In the genomic region with DNA sequence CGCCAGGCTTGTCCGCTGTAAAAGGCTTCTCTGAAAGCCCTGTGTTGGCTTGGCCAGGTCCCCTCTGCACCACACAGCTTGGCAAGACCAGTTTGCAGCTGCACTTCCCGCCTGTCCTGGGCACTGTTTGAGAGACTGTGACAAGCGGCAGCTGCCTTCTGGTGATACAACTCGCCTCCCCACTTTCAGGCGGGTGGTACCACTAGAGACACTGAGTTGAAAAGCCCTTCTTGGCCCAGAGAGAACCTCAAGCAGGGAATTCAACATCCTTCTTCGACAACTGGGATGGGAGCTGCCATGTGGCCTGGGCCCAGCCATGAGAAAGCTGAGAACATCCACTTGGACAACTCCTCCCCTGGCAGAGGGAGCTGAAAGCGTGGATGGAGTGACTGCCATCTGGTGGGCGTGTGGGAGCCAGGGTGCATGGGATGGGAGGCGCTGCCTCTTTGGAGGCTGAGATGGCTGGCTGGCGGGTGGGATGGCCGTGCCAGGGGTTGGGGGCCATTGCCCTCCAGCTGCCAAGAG, we compare ENCODE assay signal across 10 cellular contexts.
A peak's percentile ranks its signal among the peaks of the same experiment; 100 is the strongest.
DNase-seq lines count a peak whose midpoint lies in the region; ATAC-seq and TF ChIP-seq lines count a peak whose summit lies in the region.
"Had no signal": no experiment of that assay in that cellular context is flagged by ENCODE, and none has a peak within 500 bp of the region (broad histone marks: within the 10 kb centered on the region; RNA-seq: fewer than 3 reads in every experiment).

No MANE protein-coding gene starts in this region.

- peak overlapping the region; percentile 73 for H3K27ac Mint-ChIP-seq in stimulated activated naive B cell treated with anti-CD40 and anti-IgM and Interleukin-4, amounts not matched to agents 10 μg/mL and 1 μg/mL and 100 μg/mL, for 72 hours

- H3K4me1 Mint-ChIP-seq in stimulated activated naive B cell treated with anti-CD40 and anti-IgM and Interleukin-4, amounts not matched to agents 10 μg/mL and 1 μg/mL and 100 μg/mL, for 72 hours: peaks cover 22 to 33% of the 10 kb centered on the region in 2 donors

- DNase-seq in right cardiac atrium (peak in 2 of 3 donors; percentile 43 to 59), heart left ventricle (no peak), NCI-H1436 (lab: John Stamatoyannopoulos, UW) (peak; percentile 31), choroid plexus epithelial cell (ENCODE audit: low read depth) (peak; percentile 14), NCI-H2196 treated with DMSO at 0.1 percent for 48 hours (lab: John Stamatoyannopoulos, UW; ENCODE audit: unreplicated experiment) (no peak)
- DNase-seq in stimulated activated naive B cell treated with anti-CD40 and anti-IgM and Interleukin-4, amounts not matched to agents 10 μg/mL and 1 μg/mL and 100 μg/mL, for 72 hours: no peak
- DNase-seq: activated CD8-positive, alpha-beta memory T cell treated with anti-CD3 and anti-CD28 coated beads for 24 hours had no signal

- H3K36me3 ChIP-seq in heart left ventricle: no peaks in the 10 kb centered on the region
- H3K36me3 ChIP-seq: suprapubic skin had no signal

- H3K27me3 ChIP-seq in right cardiac atrium (ENCODE audit: control insufficient read depth, insufficient read depth) (no peaks in the 10 kb centered on the region), heart left ventricle (no peaks in the 10 kb centered on the region)
- H3K27me3 ChIP-seq: suprapubic skin had no signal

- no peaks in the 10 kb centered on the region for H3K27me3 Mint-ChIP-seq in stimulated activated naive B cell treated with anti-CD40 and anti-IgM and Interleukin-4, amounts not matched to agents 10 μg/mL and 1 μg/mL and 100 μg/mL, for 72 hours

- no peak overlapping the region for H3K4me3 Mint-ChIP-seq in stimulated activated naive B cell treated with anti-CD40 and anti-IgM and Interleukin-4, amounts not matched to agents 10 μg/mL and 1 μg/mL and 100 μg/mL, for 72 hours

- H3K4me1 ChIP-seq in right cardiac atrium (ENCODE audit: control insufficient read depth, insufficient read depth, low read length) (peaks cover 7% of the 10 kb centered on the region), heart left ventricle (peaks cover 0 to 14% (median 3%) of the 10 kb centered on the region in 12 donors)
- H3K4me1 ChIP-seq: suprapubic skin had no signal

- H3K36me3 Mint-ChIP-seq in stimulated activated naive B cell treated with anti-CD40 and anti-IgM and Interleukin-4, amounts not matched to agents 10 μg/mL and 1 μg/mL and 100 μg/mL, for 72 hours: peaks cover 19 to 25% of the 10 kb centered on the region in 2 donors

- no peaks in the 10 kb centered on the region for H3K9me3 ChIP-seq in right cardiac atrium (ENCODE audit: control insufficient read depth, low read length)
- H3K9me3 ChIP-seq in heart left ventricle: no peaks in the 10 kb centered on the region
- H3K9me3 ChIP-seq: suprapubic skin had no signal

- TF ChIP-seq CTCF in heart left ventricle (IDR thresholded peaks at IDR 0.05): no peak
- peak; percentile 47 for TF ChIP-seq CTCF in choroid plexus epithelial cell (conservative IDR thresholded peaks at IDR 0.05; ENCODE audit: low read depth, low read length)

- no peak for TF ChIP-seq POLR2A in heart left ventricle (IDR thresholded peaks at IDR 0.05)

- ATAC-seq in right cardiac atrium (no peak), heart left ventricle (no peak), HG02970 (IDR thresholded peaks at IDR 0.05; ENCODE audit: low FRiP score, unreplicated experiment) (no peak), HG02571 (IDR thresholded peaks at IDR 0.05; ENCODE audit: unreplicated experiment) (no peak)
- no peak for ATAC-seq in stimulated activated naive B cell treated with anti-CD40 and anti-IgM and Interleukin-4, amounts not matched to agents 10 μg/mL and 1 μg/mL and 100 μg/mL, for 72 hours (replicated peaks)

- H3K9me3 Mint-ChIP-seq in stimulated activated naive B cell treated with anti-CD40 and anti-IgM and Interleukin-4, amounts not matched to agents 10 μg/mL and 1 μg/mL and 100 μg/mL, for 72 hours: no peaks in the 10 kb centered on the region

- 87% methylated on average over 12 of the region's 12 CpGs for WGBS in right cardiac atrium
- WGBS in heart left ventricle, 4 donors: 89 to 96% (median 94%) methylated on average over 12 of the region's 12 CpGs

- no peak overlapping the region for H3K4me3 ChIP-seq in right cardiac atrium (ENCODE audit: low read length)
- H3K4me3 ChIP-seq in heart left ventricle: no peak overlapping the region
- H3K4me3 ChIP-seq in choroid plexus epithelial cell (ENCODE audit: low read depth, low read length): no peak overlapping the region
- H3K4me3 ChIP-seq: suprapubic skin had no signal

- intact Hi-C loops in right cardiac atrium (cut with DNase I) (no loop called here), heart left ventricle (cut with DNase I) (no loop called here)

- H3K27ac ChIP-seq in right cardiac atrium (ENCODE audit: low read length): no peak overlapping the region
- no peak overlapping the region for H3K27ac ChIP-seq in heart left ventricle
- H3K27ac ChIP-seq: suprapubic skin had no signal

Comparison
In these comparisons a context has a peak if more than half of its experiments do, and no peak if none do; other contexts are left out.
1. DNase-seq: peak in right cardiac atrium (2 of 3), NCI-H1436 (single experiment) and choroid plexus epithelial cell (single experiment); none in heart left ventricle (0 of 5), stimulated activated naive B cell treated with anti-CD40 and anti-IgM and Interleukin-4, amounts not matched to agents 10 μg/mL and 1 μg/mL and 100 μg/mL, for 72 hours (single experiment) and NCI-H2196 treated with DMSO at 0.1 percent for 48 hours (single experiment).